Comparison of ENCODE assay signal across 29 cellular contexts in the genomic region with DNA sequence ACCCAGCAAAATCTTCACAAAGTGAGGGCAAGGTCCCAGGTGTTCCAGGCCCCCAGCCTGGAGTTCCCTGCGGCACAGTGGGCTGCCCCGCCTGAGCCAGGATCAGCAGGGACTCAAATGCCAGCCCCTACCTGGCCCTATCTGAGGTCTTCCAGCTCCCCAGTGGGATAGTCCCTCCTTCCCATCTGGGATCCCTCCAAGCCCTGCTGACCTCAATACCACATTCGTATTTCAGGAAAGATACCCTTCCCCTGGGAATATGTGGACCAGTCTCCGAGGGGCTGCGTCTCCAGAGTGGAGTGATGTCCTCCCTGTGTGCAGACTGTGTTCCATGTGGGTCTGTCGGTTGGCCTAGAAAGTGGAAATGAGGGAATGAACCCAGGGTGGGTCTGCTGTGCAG. TPM values are rescaled to one million over a fixed set of nuclear protein-coding genes. Genes with fewer than 3 reads are reported as not detected.
"Had no signal": no experiment of that assay in that cellular context is flagged by ENCODE, and none has a peak within 500 bp of the region (broad histone marks: within the 10 kb centered on the region; RNA-seq: fewer than 3 reads in every experiment).

No MANE protein-coding gene starts in this region.

- H3K4me1 ChIP-seq: breast epithelium, esophagus squamous epithelium, tibial artery had no signal

- ATAC-seq: activated CD8-positive, alpha-beta T cell treated with anti-CD3 and anti-CD28 coated beads for 36 hours; activated naive CD8-positive, alpha-beta T cell treated with anti-CD3 and anti-CD28 coated beads, Interleukin-2, amount 50 U/mL, for 24 hours; left ventricle myocardium superior; mucosa of descending colon; natural killer cell treated with Interleukin-12 subunit alpha and Interleukin-12 subunit beta and Interleukin-15 and Interleukin-18, amount 100 ng/mL, for 72 hours; sciatic nerve; stimulated activated memory B cell treated with anti-CD40 and anti-IgM and Interleukin-4, amounts not matched to agents 10 μg/mL and 1 μg/mL and 100 μg/mL, for 72 hours had no signal

- H3K4me3 Mint-ChIP-seq: activated B cell treated with CpG ODN at 0.5 μM for 24 hours; activated CD8-positive, alpha-beta T cell treated with anti-CD3 and anti-CD28 coated beads for 36 hours; activated naive CD4-positive, alpha-beta T cell treated with anti-CD3 and anti-CD28 coated beads, Interleukin-2, amount 50 U/mL, for 24 hours; activated naive CD8-positive, alpha-beta T cell treated with anti-CD3 and anti-CD28 coated beads, Interleukin-2, amount 50 U/mL, for 24 hours; central memory CD8-positive, alpha-beta T cell; natural killer cell treated with Interleukin-12 subunit alpha and Interleukin-12 subunit beta and Interleukin-15 and Interleukin-18, amount 100 ng/mL, for 72 hours; stimulated activated memory B cell treated with anti-CD40 and anti-IgM and Interleukin-4, amounts not matched to agents 10 μg/mL and 1 μg/mL and 100 μg/mL, for 72 hours had no signal

- H3K9me3 Mint-ChIP-seq: activated naive CD4-positive, alpha-beta T cell treated with anti-CD3 and anti-CD28 coated beads, Interleukin-2, amount 50 U/mL, for 24 hours; central memory CD8-positive, alpha-beta T cell; natural killer cell treated with Interleukin-12 subunit alpha and Interleukin-12 subunit beta and Interleukin-15 and Interleukin-18, amount 100 ng/mL, for 72 hours had no signal

- H3K27ac ChIP-seq: breast epithelium, esophagus squamous epithelium, neutrophil, suprapubic skin, tibial artery had no signal

- H3K27me3 ChIP-seq: breast epithelium had no signal

- H3K4me1 Mint-ChIP-seq: activated B cell treated with CpG ODN at 0.5 μM for 24 hours; activated naive CD4-positive, alpha-beta T cell treated with anti-CD3 and anti-CD28 coated beads, Interleukin-2, amount 50 U/mL, for 24 hours; activated naive CD8-positive, alpha-beta T cell treated with anti-CD3 and anti-CD28 coated beads, Interleukin-2, amount 50 U/mL, for 24 hours; central memory CD8-positive, alpha-beta T cell had no signal

- H3K36me3 ChIP-seq: breast epithelium, esophagus squamous epithelium, neutrophil, suprapubic skin, tibial artery had no signal

- H3K27me3 Mint-ChIP-seq: activated CD8-positive, alpha-beta T cell treated with anti-CD3 and anti-CD28 coated beads for 36 hours; activated naive CD4-positive, alpha-beta T cell treated with anti-CD3 and anti-CD28 coated beads, Interleukin-2, amount 50 U/mL, for 24 hours; activated naive CD8-positive, alpha-beta T cell treated with anti-CD3 and anti-CD28 coated beads, Interleukin-2, amount 50 U/mL, for 24 hours had no signal

- H3K36me3 Mint-ChIP-seq: activated naive CD4-positive, alpha-beta T cell treated with anti-CD3 and anti-CD28 coated beads, Interleukin-2, amount 50 U/mL, for 24 hours; natural killer cell treated with Interleukin-12 subunit alpha and Interleukin-12 subunit beta and Interleukin-15 and Interleukin-18, amount 100 ng/mL, for 72 hours had no signal

- H3K4me3 ChIP-seq: breast epithelium, esophagus squamous epithelium, mucosa of descending colon, suprapubic skin, tibial artery had no signal

- H3K27ac Mint-ChIP-seq: activated B cell treated with CpG ODN at 0.5 μM for 24 hours; activated CD8-positive, alpha-beta T cell treated with anti-CD3 and anti-CD28 coated beads for 36 hours; activated naive CD4-positive, alpha-beta T cell treated with anti-CD3 and anti-CD28 coated beads, Interleukin-2, amount 50 U/mL, for 24 hours; activated naive CD8-positive, alpha-beta T cell treated with anti-CD3 and anti-CD28 coated beads, Interleukin-2, amount 50 U/mL, for 24 hours; activated T-helper 2 cell treated with anti-CD3 and anti-CD28 coated beads, Interferon-gamma antibody, Interleukin-2, Interleukin-4, amounts not matched to agents 10 μg/mL and 5 μg/mL and 100 μg/mL, durations not matched to agents 14 hours and 24 hours and 36 hours; natural killer cell treated with Interleukin-12 subunit alpha and Interleukin-12 subunit beta and Interleukin-15 and Interleukin-18, amount 100 ng/mL, for 72 hours; progenitor cell of endocrine pancreas; stimulated activated memory B cell treated with anti-CD40 and anti-IgM and Interleukin-4, amounts not matched to agents 10 μg/mL and 1 μg/mL and 100 μg/mL, for 72 hours had no signal

- DNase-seq: activated B cell treated with CpG ODN at 0.5 μM for 24 hours; activated CD4-positive, alpha-beta T cell treated with anti-CD3 and anti-CD28 coated beads, Interleukin-2, amount 50 U/mL, for 1 hour; activated CD8-positive, alpha-beta T cell treated with anti-CD3 and anti-CD28 coated beads for 36 hours; activated naive CD8-positive, alpha-beta T cell treated with anti-CD3 and anti-CD28 coated beads, Interleukin-2, amount 50 U/mL, for 24 hours; activated T-cell treated with anti-CD3 and anti-CD28 coated beads, Interleukin-2, amount 50 U/mL, for 48 hours; amygdala; dermis blood vessel endothelial cell; effector CD4-positive, alpha-beta T cell; esophagus squamous epithelium; foreskin melanocyte; left ventricle myocardium superior; small intestine; stimulated activated CD4-positive, alpha-beta T cell treated with anti-CD3 and anti-CD28 coated beads, Interleukin-1b, Interleukin-23, amount 100 ng/mL, for 48 hours; stimulated activated CD4-positive, alpha-beta T cell treated with anti-CD3 and anti-CD28 coated beads, Interleukin-4, amount 100 ng/mL, for 4 hours; stimulated activated CD8-positive, alpha-beta memory T cell treated with anti-CD3 and anti-CD28 coated beads, Interleukin-4, amount 100 ng/mL, for 48 hours; T-helper 2 cell had no signal

- H3K9me3 ChIP-seq: neutrophil, suprapubic skin had no signal

RNA-seq across cellular contexts. Expression of gene ELFN1, which starts 40.9 kb away (rescaled TPM):
- total RNA-seq: activated B cell treated with CpG ODN at 0.5 μM for 24 hours; activated T-helper 2 cell treated with anti-CD3 and anti-CD28 coated beads, Interferon-gamma antibody, Interleukin-2, Interleukin-4, amounts not matched to agents 10 μg/mL and 5 μg/mL and 100 μg/mL, durations not matched to agents 14 hours and 24 hours and 36 hours; myocyte had no signal
